ENCODE assay signal across 2 cellular contexts in the genomic region with DNA sequence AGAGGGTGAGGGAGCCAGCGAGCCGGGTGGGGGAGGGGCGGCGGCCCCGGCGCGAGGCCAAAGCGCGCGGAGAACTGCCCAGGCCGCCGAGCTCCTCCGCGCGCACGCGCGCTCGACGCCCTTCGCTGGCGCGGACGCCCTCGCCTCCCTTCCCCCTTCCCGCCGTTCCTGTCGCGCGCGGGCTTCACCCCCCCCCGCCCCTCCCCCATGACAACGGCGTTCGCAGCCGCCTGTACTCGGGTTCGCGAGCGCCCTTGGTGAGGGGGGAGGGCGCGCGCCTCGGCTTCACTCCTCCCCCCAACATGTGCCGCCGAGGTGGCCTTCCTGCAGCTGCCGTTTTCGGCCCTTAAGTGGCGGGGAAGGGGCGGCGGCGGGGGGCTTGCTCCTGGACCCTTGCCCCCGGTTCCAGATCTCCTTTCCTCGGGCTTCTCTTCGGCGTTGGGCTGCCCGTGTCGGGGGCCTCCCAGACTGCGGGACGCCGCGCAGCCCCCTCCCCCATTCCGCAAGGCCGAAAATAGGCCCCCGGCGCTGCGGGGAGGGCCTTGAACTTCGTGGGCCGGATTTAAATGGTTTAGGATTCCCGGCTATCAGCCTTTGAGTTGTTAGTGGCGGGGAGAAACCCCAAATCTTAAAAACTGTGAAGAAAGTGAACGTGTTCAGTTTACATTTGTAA.
TF ChIP-seq lines count a peak whose summit lies in the region.

No MANE protein-coding gene starts in this region.

TF ChIP-seq in HCT116, 20 proteins besides CTCF, POLR2A, EP300 and RAD21 (continued from another document):
- TF ChIP-seq, protein P1, sequence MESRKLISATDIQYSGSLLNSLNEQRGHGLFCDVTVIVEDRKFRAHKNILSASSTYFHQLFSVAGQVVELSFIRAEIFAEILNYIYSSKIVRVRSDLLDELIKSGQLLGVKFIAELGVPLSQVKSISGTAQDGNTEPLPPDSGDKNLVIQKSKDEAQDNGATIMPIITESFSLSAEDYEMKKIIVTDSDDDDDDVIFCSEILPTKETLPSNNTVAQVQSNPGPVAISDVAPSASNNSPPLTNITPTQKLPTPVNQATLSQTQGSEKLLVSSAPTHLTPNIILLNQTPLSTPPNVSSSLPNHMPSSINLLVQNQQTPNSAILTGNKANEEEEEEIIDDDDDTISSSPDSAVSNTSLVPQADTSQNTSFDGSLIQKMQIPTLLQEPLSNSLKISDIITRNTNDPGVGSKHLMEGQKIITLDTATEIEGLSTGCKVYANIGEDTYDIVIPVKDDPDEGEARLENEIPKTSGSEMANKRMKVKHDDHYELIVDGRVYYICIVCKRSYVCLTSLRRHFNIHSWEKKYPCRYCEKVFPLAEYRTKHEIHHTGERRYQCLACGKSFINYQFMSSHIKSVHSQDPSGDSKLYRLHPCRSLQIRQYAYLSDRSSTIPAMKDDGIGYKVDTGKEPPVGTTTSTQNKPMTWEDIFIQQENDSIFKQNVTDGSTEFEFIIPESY (IDR thresholded peaks at IDR 0.05; ENCODE audit: extremely low read depth, insufficient replicate concordance, low read length), result no peak
- TF ChIP-seq FOSL1 (IDR thresholded peaks at IDR 0.05; ENCODE audit: low read depth), result no peak
- no peak for TF ChIP-seq POLR2AphosphoS5 (IDR thresholded peaks at IDR 0.05; ENCODE audit: low read depth, low read length)
- no peak for TF ChIP-seq CBX3 (IDR thresholded peaks at IDR 0.05; ENCODE audit: low read depth)
- no peak for TF ChIP-seq JUND (IDR thresholded peaks at IDR 0.05)
- no peak for TF ChIP-seq CEBPB (IDR thresholded peaks at IDR 0.05; ENCODE audit: low read depth)
- no peak for TF ChIP-seq SIN3A (IDR thresholded peaks at IDR 0.05; ENCODE audit: low read depth)
- TF ChIP-seq EZH2 (IDR thresholded peaks at IDR 0.05), result no peak
- TF ChIP-seq, protein P2, sequence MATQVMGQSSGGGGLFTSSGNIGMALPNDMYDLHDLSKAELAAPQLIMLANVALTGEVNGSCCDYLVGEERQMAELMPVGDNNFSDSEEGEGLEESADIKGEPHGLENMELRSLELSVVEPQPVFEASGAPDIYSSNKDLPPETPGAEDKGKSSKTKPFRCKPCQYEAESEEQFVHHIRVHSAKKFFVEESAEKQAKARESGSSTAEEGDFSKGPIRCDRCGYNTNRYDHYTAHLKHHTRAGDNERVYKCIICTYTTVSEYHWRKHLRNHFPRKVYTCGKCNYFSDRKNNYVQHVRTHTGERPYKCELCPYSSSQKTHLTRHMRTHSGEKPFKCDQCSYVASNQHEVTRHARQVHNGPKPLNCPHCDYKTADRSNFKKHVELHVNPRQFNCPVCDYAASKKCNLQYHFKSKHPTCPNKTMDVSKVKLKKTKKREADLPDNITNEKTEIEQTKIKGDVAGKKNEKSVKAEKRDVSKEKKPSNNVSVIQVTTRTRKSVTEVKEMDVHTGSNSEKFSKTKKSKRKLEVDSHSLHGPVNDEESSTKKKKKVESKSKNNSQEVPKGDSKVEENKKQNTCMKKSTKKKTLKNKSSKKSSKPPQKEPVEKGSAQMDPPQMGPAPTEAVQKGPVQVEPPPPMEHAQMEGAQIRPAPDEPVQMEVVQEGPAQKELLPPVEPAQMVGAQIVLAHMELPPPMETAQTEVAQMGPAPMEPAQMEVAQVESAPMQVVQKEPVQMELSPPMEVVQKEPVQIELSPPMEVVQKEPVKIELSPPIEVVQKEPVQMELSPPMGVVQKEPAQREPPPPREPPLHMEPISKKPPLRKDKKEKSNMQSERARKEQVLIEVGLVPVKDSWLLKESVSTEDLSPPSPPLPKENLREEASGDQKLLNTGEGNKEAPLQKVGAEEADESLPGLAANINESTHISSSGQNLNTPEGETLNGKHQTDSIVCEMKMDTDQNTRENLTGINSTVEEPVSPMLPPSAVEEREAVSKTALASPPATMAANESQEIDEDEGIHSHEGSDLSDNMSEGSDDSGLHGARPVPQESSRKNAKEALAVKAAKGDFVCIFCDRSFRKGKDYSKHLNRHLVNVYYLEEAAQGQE (IDR thresholded peaks at IDR 0.05; ENCODE audit: low read depth), result no peak
- TF ChIP-seq TCF7L2 (IDR thresholded peaks at IDR 0.05; ENCODE audit: borderline replicate concordance, extremely low read depth, insufficient read depth, insufficient read length), result no peak
- no peak for TF ChIP-seq YY1 (IDR thresholded peaks at IDR 0.05; ENCODE audit: extremely low read depth, insufficient replicate concordance, low read depth, low read length)
- TF ChIP-seq ELF1 (IDR thresholded peaks at IDR 0.05; ENCODE audit: borderline replicate concordance, low read depth), result no peak
- TF ChIP-seq EGR1 (IDR thresholded peaks at IDR 0.05; ENCODE audit: low read depth), result no peak

TF ChIP-seq in SK-N-SH treated with all-trans-retinoic acid at 6 μM for 48 hours, 23 proteins besides CTCF, POLR2A, EP300 and RAD21 (continued from another document):
- TF ChIP-seq, protein P3, sequence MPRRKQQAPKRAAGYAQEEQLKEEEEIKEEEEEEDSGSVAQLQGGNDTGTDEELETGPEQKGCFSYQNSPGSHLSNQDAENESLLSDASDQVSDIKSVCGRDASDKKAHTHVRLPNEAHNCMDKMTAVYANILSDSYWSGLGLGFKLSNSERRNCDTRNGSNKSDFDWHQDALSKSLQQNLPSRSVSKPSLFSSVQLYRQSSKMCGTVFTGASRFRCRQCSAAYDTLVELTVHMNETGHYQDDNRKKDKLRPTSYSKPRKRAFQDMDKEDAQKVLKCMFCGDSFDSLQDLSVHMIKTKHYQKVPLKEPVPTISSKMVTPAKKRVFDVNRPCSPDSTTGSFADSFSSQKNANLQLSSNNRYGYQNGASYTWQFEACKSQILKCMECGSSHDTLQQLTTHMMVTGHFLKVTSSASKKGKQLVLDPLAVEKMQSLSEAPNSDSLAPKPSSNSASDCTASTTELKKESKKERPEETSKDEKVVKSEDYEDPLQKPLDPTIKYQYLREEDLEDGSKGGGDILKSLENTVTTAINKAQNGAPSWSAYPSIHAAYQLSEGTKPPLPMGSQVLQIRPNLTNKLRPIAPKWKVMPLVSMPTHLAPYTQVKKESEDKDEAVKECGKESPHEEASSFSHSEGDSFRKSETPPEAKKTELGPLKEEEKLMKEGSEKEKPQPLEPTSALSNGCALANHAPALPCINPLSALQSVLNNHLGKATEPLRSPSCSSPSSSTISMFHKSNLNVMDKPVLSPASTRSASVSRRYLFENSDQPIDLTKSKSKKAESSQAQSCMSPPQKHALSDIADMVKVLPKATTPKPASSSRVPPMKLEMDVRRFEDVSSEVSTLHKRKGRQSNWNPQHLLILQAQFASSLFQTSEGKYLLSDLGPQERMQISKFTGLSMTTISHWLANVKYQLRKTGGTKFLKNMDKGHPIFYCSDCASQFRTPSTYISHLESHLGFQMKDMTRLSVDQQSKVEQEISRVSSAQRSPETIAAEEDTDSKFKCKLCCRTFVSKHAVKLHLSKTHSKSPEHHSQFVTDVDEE (CRISPR knock-in tag; IDR thresholded peaks at IDR 0.05), result no peak
- no peak for TF ChIP-seq PPARA (CRISPR knock-in tag; IDR thresholded peaks at IDR 0.05; ENCODE audit: borderline replicate concordance)
- TF ChIP-seq, protein P4, sequence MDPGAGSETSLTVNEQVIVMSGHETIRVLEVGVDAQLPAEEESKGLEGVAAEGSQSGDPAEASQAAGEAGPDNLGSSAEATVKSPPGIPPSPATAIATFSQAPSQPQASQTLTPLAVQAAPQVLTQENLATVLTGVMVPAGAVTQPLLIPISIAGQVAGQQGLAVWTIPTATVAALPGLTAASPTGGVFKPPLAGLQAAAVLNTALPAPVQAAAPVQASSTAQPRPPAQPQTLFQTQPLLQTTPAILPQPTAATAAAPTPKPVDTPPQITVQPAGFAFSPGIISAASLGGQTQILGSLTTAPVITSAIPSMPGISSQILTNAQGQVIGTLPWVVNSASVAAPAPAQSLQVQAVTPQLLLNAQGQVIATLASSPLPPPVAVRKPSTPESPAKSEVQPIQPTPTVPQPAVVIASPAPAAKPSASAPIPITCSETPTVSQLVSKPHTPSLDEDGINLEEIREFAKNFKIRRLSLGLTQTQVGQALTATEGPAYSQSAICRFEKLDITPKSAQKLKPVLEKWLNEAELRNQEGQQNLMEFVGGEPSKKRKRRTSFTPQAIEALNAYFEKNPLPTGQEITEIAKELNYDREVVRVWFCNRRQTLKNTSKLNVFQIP (CRISPR knock-in tag; IDR thresholded peaks at IDR 0.05; ENCODE audit: borderline replicate concordance, low read depth), result no peak
- TF ChIP-seq, protein P5, sequence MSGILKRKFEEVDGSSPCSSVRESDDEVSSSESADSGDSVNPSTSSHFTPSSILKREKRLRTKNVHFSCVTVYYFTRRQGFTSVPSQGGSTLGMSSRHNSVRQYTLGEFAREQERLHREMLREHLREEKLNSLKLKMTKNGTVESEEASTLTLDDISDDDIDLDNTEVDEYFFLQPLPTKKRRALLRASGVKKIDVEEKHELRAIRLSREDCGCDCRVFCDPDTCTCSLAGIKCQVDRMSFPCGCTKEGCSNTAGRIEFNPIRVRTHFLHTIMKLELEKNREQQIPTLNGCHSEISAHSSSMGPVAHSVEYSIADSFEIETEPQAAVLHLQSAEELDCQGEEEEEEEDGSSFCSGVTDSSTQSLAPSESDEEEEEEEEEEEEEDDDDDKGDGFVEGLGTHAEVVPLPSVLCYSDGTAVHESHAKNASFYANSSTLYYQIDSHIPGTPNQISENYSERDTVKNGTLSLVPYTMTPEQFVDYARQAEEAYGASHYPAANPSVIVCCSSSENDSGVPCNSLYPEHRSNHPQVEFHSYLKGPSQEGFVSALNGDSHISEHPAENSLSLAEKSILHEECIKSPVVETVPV (CRISPR knock-in tag; IDR thresholded peaks at IDR 0.05), result no peak
- no peak for TF ChIP-seq TOX (CRISPR knock-in tag; IDR thresholded peaks at IDR 0.05; ENCODE audit: borderline replicate concordance)
